13 cellular contexts compared by ENCODE assay signal in genomic region chr11:64545605-64546004, GRCh38. TPM values are rescaled to one million over a fixed set of nuclear protein-coding genes. Genes with fewer than 3 reads are reported as not detected.
DNase-seq lines count a peak whose midpoint lies in the region; ATAC-seq and TF ChIP-seq lines count a peak whose summit lies in the region.
"Had no signal": no experiment of that assay in that cellular context is flagged by ENCODE, and none has a peak within 500 bp of the region (broad histone marks: within the 10 kb centered on the region; RNA-seq: fewer than 3 reads in every experiment).

No MANE protein-coding gene starts in this region.

- H3K27ac ChIP-seq in vagina = no peak overlapping the region
- H3K27ac ChIP-seq in heart right ventricle = no peak overlapping the region

- no peak for TF ChIP-seq POLR2A in vagina (IDR thresholded peaks at IDR 0.05)

- H3K27me3 ChIP-seq in MG63 (no peaks in the 10 kb centered on the region), vagina (no peaks in the 10 kb centered on the region), heart right ventricle (peaks cover 0 to 24% (median 7%) of the 10 kb centered on the region in 7 donors)

- TF ChIP-seq CTCF in choroid plexus epithelial cell (conservative IDR thresholded peaks at IDR 0.05; ENCODE audit: low read depth, low read length) = no peak
- no peak for TF ChIP-seq CTCF in vagina (IDR thresholded peaks at IDR 0.05)
- no peak for TF ChIP-seq CTCF in heart right ventricle (IDR thresholded peaks at IDR 0.05)

- in situ Hi-C loops in Caki2 (cut with HindIII; ENCODE audit: low pct_unique_long_range_greater_than_20kb, low sequenced_read_pairs) = no loop called here

- H3K9me3 ChIP-seq in MG63 (no peaks in the 10 kb centered on the region), vagina (no peaks in the 10 kb centered on the region), heart right ventricle (peaks cover 0 to 10% (median 0%) of the 10 kb centered on the region in 11 donors)

- H3K4me1 ChIP-seq in vagina (no peaks in the 10 kb centered on the region), heart right ventricle (no peaks in the 10 kb centered on the region)

- H3K36me3 ChIP-seq in MG63 = no peaks in the 10 kb centered on the region
- H3K36me3 ChIP-seq in vagina = no peaks in the 10 kb centered on the region
- H3K36me3 ChIP-seq in heart right ventricle = no peaks in the 10 kb centered on the region

- no peak overlapping the region for H3K4me3 ChIP-seq in MG63
- no peak overlapping the region for H3K4me3 ChIP-seq in choroid plexus epithelial cell (ENCODE audit: low read depth, low read length)
- no peak overlapping the region for H3K4me3 ChIP-seq in vagina
- no peak overlapping the region for H3K4me3 ChIP-seq in heart right ventricle
- H3K4me3 ChIP-seq: lung had no signal

- ATAC-seq in heart right ventricle = no peak
- no peak for ATAC-seq in GM18909 (IDR thresholded peaks at IDR 0.05; ENCODE audit: poor library complexity, unreplicated experiment)
- ATAC-seq in HG03196 (IDR thresholded peaks at IDR 0.05; ENCODE audit: unreplicated experiment) = no peak

- peak; percentile 81 for DNase-seq in Caki2 (ENCODE audit: low read depth)
- DNase-seq in MG63 = peak; percentile 67
- DNase-seq in choroid plexus epithelial cell (ENCODE audit: low read depth) = peak; percentile 70
- DNase-seq in lung microvascular endothelial cell (ENCODE audit: low read depth in 2 of 2) = peak; percentile 61 to 89
- DNase-seq in vagina (ENCODE audit: extremely low spot score in 2 of 2) = no peak
- no peak for DNase-seq in heart right ventricle
- DNase-seq: activated CD4-positive, alpha-beta T cell treated with anti-CD3 and anti-CD28 coated beads for 4 hours; CD4-positive, alpha-beta memory T cell; NCI-H510A treated with DMSO at 0.1 percent for 48 hours; nucleus accumbens had no signal

- intact Hi-C loops in vagina (cut with DNase I) (no loop called here), heart right ventricle (cut with DNase I) (no loop called here)

- 89% methylated on average over 15 of the region's 15 CpGs for WGBS in heart right ventricle, 2 donors

RNA-seq across cellular contexts. Expression of gene SLC22A11, which starts 10.1 kb away (rescaled TPM):
- 0.09 and 0.81 TPM in 2 replicates for total RNA-seq in Caki2 (2014; rRNA removed; shearing (Covaris generic); ENCODE audit: low replicate concordance)
- total RNA-seq in MG63 (2014; rRNA removed; shearing (Covaris generic); ENCODE audit: low replicate concordance) = not detected in 2 replicates
- not detected in 2 replicates for total RNA-seq in lung microvascular endothelial cell
- total RNA-seq in vagina = 0.25 TPM
- total RNA-seq in heart right ventricle = not detected
- not detected for polyA plus RNA-seq in heart right ventricle
- total RNA-seq: CD4-positive, alpha-beta memory T cell; lung had no signal
- polyA plus RNA-seq: CD4-positive, alpha-beta memory T cell had no signal

RNA-seq across cellular contexts. Expression of gene SLC22A12, which starts 45.4 kb away (rescaled TPM):
- not detected in 2 replicates for total RNA-seq in Caki2 (2014; rRNA removed; shearing (Covaris generic); ENCODE audit: low replicate concordance)
- total RNA-seq in MG63 (2014; rRNA removed; shearing (Covaris generic); ENCODE audit: low replicate concordance) = not detected in 2 replicates
- total RNA-seq in lung microvascular endothelial cell (not detected in 2 replicates), vagina (not detected), heart right ventricle (not detected)
- not detected for polyA plus RNA-seq in heart right ventricle
- total RNA-seq: CD4-positive, alpha-beta memory T cell; lung had no signal
- polyA plus RNA-seq: CD4-positive, alpha-beta memory T cell; lung had no signal

Comparison
In these comparisons a context has a peak if more than half of its experiments do, and no peak if none do; other contexts are left out.
1. DNase-seq: peak in Caki2 (single experiment), MG63 (single experiment), choroid plexus epithelial cell (single experiment) and lung microvascular endothelial cell (2 of 2); none in vagina (0 of 2) and heart right ventricle (0 of 2).